ENCODE assay signal across 24 cellular contexts in genomic region chr16:13983625-13984024, GRCh38.
"Had no signal": no experiment of that assay in that cellular context is flagged by ENCODE, and none has a peak within 500 bp of the region (broad histone marks: within the 10 kb centered on the region; RNA-seq: fewer than 3 reads in every experiment).

No MANE protein-coding gene starts in this region.

- DNase-seq: heart right ventricle; islet precursor cell; left ventricle myocardium inferior; mesendoderm; naive thymus-derived CD8-positive, alpha-beta T cell; nephron progenitor cell; ovary; posterior cingulate gyrus; retina; right cardiac atrium; spleen; stimulated activated CD4-positive, alpha-beta T cell treated with anti-CD3 and anti-CD28 coated beads, Interleukin-4, amount 100 ng/mL, for 24 hours; stimulated activated naive CD4-positive, alpha-beta T cell treated with Interleukin-2 at 50 U/mL for 16 hours; stimulated activated naive CD8-positive, alpha-beta T cell treated with anti-CD3 and anti-CD28 coated beads, Interleukin-15, amount 100 ng/mL, for 72 hours; substantia nigra; uterus had no signal

- H3K4me3 ChIP-seq: heart right ventricle, hepatocyte, left ventricle myocardium inferior, lung, ovary, prostate gland, skin epidermis, spleen, tibial nerve, uterus had no signal

- H3K4me3 Mint-ChIP-seq: naive thymus-derived CD8-positive, alpha-beta T cell; nephron progenitor cell; stimulated activated effector memory CD8-positive, alpha-beta T cell treated with anti-CD3 and anti-CD28 coated beads, Interleukin-12 subunit alpha, Interleukin-12 subunit beta, amount 100 ng/mL, for 72 hours; stimulated activated naive CD8-positive, alpha-beta T cell treated with anti-CD3 and anti-CD28 coated beads, Interleukin-15, amount 100 ng/mL, for 72 hours; type B pancreatic cell had no signal

- H3K4me1 Mint-ChIP-seq: naive thymus-derived CD8-positive, alpha-beta T cell; nephron progenitor cell; stimulated activated effector memory CD8-positive, alpha-beta T cell treated with anti-CD3 and anti-CD28 coated beads, Interleukin-12 subunit alpha, Interleukin-12 subunit beta, amount 100 ng/mL, for 72 hours; stimulated activated naive CD8-positive, alpha-beta T cell treated with anti-CD3 and anti-CD28 coated beads, Interleukin-15, amount 100 ng/mL, for 72 hours had no signal

- H3K27ac Mint-ChIP-seq: naive thymus-derived CD8-positive, alpha-beta T cell; nephron progenitor cell; stimulated activated effector memory CD8-positive, alpha-beta T cell treated with anti-CD3 and anti-CD28 coated beads, Interleukin-12 subunit alpha, Interleukin-12 subunit beta, amount 100 ng/mL, for 72 hours; type B pancreatic cell had no signal

- H3K27ac ChIP-seq: heart right ventricle, hepatocyte, left ventricle myocardium inferior, ovary, skin epidermis, spleen, tibial nerve, uterus had no signal

- H3K36me3 Mint-ChIP-seq: stimulated activated effector memory CD8-positive, alpha-beta T cell treated with anti-CD3 and anti-CD28 coated beads, Interleukin-12 subunit alpha, Interleukin-12 subunit beta, amount 100 ng/mL, for 72 hours; type B pancreatic cell had no signal

- H3K9me3 Mint-ChIP-seq: stimulated activated effector memory CD8-positive, alpha-beta T cell treated with anti-CD3 and anti-CD28 coated beads, Interleukin-12 subunit alpha, Interleukin-12 subunit beta, amount 100 ng/mL, for 72 hours; type B pancreatic cell had no signal

- H3K4me1 ChIP-seq: left ventricle myocardium inferior, prostate gland, spleen, tibial nerve, uterus had no signal

- H3K27me3 Mint-ChIP-seq: stimulated activated naive CD8-positive, alpha-beta T cell treated with anti-CD3 and anti-CD28 coated beads, Interleukin-15, amount 100 ng/mL, for 72 hours; type B pancreatic cell had no signal

- H3K9me3 ChIP-seq: ovary, prostate gland had no signal

- H3K27me3 ChIP-seq: heart right ventricle, hepatocyte, ovary, tibial nerve, uterus had no signal

- H3K36me3 ChIP-seq: heart right ventricle, left ventricle myocardium inferior, ovary, prostate gland, spleen, tibial nerve, uterus had no signal

- ATAC-seq: heart right ventricle; naive thymus-derived CD8-positive, alpha-beta T cell; right cardiac atrium; sciatic nerve; stimulated activated effector memory CD8-positive, alpha-beta T cell treated with anti-CD3 and anti-CD28 coated beads, Interleukin-12 subunit alpha, Interleukin-12 subunit beta, amount 100 ng/mL, for 72 hours; stimulated activated naive CD8-positive, alpha-beta T cell treated with anti-CD3 and anti-CD28 coated beads, Interleukin-15, amount 100 ng/mL, for 72 hours had no signal
